In the genomic region with DNA sequence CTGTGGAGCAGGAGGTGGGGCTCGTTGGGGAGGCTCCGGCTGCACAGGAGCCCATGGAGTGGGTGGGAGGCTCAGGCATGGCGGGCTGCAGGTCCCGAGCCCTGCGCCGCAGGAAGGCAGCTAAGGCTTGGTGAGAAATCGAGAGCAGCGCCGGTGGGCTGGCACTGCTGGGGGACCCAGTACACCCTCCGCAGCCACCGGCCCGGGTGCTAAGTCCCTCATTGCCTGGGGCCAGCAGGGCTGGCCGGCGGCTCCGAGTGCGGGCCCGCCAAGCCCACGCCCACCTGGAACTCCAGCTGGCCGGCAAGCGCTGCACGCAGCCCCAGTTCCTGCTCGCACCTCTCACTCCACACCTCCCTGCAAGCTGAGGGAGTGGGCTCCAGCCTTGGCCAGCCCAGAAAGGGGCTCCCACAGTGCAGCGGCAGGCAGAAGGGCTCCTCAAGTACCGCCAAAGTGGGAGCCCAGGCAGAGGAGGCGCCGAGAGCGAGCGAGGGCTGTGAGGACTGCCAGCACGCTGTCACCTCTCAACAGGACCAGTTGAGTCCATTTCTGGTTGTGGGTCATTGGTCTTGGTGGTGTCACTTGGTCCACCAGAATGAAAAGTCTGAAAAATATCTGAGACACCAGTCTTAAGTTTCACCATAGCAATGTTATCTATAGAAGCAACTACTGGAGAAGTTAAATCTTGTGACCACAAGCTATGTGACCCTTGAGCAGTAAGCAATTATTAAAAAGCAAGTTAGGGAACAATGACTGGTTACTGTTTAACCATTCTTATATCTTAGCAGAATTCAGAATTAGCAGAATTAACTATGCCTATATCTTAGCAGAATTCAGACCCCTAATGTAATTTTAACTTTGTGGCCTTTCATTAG, we compare ENCODE assay signal across 1 cellular context.
A peak's percentile ranks its signal among the peaks of the same experiment; 100 is the strongest.
TF ChIP-seq lines count a peak whose summit lies in the region.
"Not testable (repeated sequence)": the region's sequence is repeated elsewhere in the genome, so short reads cannot be mapped to it uniquely, and the experiment has no call there.

No MANE protein-coding gene starts in this region.

TF ChIP-seq in K562, 482 proteins besides CTCF, POLR2A, EP300 and RAD21:
- TF ChIP-seq ARID1B (IDR thresholded peaks at IDR 0.05) (0 out of 2 replicates have a peak, but pooled peaks have one; percentile 10), TEAD4 (IDR thresholded peaks at IDR 0.05; ENCODE audit: low read length) (peak; percentile 50), ZBTB33 (CRISPR knock-in tag; IDR thresholded peaks at IDR 0.05) (peak; percentile 99), CBFA2T3 (IDR thresholded peaks at IDR 0.05) (peak; percentile 56), TAL1 (IDR thresholded peaks at IDR 0.05) (peak; percentile 29), TCF3 (CRISPR knock-in tag; IDR thresholded peaks at IDR 0.05) (peak; percentile 59; the same call in 1 of the 2 replicates), CBFA2T2 (conservative IDR thresholded peaks at IDR 0.05) (0 out of 2 replicates have a peak, but pooled peaks have one; percentile 13)
- TF ChIP-seq, protein P1, sequence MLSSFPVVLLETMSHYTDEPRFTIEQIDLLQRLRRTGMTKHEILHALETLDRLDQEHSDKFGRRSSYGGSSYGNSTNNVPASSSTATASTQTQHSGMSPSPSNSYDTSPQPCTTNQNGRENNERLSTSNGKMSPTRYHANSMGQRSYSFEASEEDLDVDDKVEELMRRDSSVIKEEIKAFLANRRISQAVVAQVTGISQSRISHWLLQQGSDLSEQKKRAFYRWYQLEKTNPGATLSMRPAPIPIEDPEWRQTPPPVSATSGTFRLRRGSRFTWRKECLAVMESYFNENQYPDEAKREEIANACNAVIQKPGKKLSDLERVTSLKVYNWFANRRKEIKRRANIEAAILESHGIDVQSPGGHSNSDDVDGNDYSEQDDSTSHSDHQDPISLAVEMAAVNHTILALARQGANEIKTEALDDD (IDR thresholded peaks at IDR 0.05) = peak; percentile 59
- not testable (repeated sequence) for TF ChIP-seq TEAD4 (CRISPR knock-in tag; IDR thresholded peaks at IDR 0.05; ENCODE audit: borderline replicate concordance)
